Comparison of ENCODE assay signal across 8 cellular contexts in the genomic region with DNA sequence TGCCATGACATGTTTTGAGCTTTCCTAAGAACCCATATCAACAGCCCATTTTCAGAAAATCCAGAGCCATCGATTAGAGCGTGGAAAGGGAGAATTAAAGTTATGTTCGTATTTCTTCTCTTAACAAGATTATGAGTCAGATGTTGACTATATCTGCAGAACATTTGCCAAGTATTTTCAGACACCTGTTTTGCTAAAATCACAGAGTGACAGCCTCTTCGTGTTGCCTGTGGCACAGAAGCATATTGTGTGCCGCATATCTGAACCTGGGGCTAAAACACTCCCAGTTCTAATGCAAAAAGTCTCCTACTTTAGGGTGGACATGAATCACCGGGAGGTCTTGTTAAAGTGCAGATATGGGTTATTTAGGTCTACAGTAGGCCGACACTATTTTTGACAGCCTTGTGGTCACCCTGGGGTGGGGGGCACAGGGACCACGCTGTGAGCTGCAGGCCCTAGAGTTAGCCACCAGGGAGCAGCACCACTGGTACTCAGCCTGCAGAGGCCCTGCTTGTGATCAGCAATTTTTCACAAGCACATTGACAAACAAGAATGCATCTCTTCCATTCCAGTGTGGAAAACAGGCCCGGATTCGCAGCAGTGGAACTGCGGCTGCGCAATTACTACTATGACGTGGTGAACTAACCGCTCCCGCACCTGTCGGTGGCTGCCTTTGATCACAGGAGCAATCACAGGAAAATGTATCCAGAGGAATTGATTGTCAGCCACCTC.
DNase-seq lines count a peak whose midpoint lies in the region; ATAC-seq and TF ChIP-seq lines count a peak whose summit lies in the region.

No MANE protein-coding gene starts in this region.

- no peaks in the 10 kb centered on the region for H3K9me2 ChIP-seq in Karpas-422 (replicated peaks; ENCODE audit: insufficient read depth, low read length)

- peaks cover 38% of the 10 kb centered on the region; the same call in 1 of the 2 replicates for H4K20me1 ChIP-seq in Karpas-422 (ENCODE audit: insufficient read depth, low read depth, low read length)

- H3K9me3 Mint-ChIP-seq in activated CD8-positive, alpha-beta memory T cell treated with anti-CD3 and anti-CD28 coated beads, Interleukin-2, amount 10 ng/mL, durations not matched to agents 7 days and 5 days (ENCODE audit: low read depth) = no peaks in the 10 kb centered on the region
- no peaks in the 10 kb centered on the region for H3K9me3 Mint-ChIP-seq in stimulated activated memory B cell treated with anti-CD40 and anti-IgM and Interleukin-4, amounts not matched to agents 10 μg/mL and 1 μg/mL and 100 μg/mL, for 72 hours
- no peaks in the 10 kb centered on the region for H3K9me3 Mint-ChIP-seq in CD8-positive, alpha-beta memory T cell

- H3K4me3 ChIP-seq in esophagus squamous epithelium = no peak overlapping the region
- no peak overlapping the region for H3K4me3 ChIP-seq in Karpas-422 (ENCODE audit: low read length)
- no peak overlapping the region for H3K4me3 ChIP-seq in CD8-positive, alpha-beta memory T cell (ENCODE audit: low read length)

- H3K27ac ChIP-seq in esophagus squamous epithelium (no peak overlapping the region), Karpas-422 (ENCODE audit: low read length) (no peak overlapping the region)
- no peak overlapping the region for H3K27ac ChIP-seq in CD8-positive, alpha-beta memory T cell (ENCODE audit: low read depth, low read length)

- DNase-seq in activated CD8-positive, alpha-beta memory T cell treated with anti-CD3 and anti-CD28 coated beads, Interleukin-2, amount 10 ng/mL, durations not matched to agents 7 days and 5 days = peak; percentile 40
- DNase-seq in activated CD8-positive, alpha-beta memory T cell treated with anti-CD3 and anti-CD28 coated beads for 24 hours = no peak
- DNase-seq in NCI-H69 (lab: John Stamatoyannopoulos, UW) (peak; percentile 15), esophagus squamous epithelium (lab: John Stamatoyannopoulos, UW) (no peak), Karpas-422 (no peak)
- DNase-seq in CD8-positive, alpha-beta memory T cell = no peak

- intact Hi-C loops in esophagus squamous epithelium (cut with DNase I) = no loop called here

- no peak for ATAC-seq in activated CD8-positive, alpha-beta memory T cell treated with anti-CD3 and anti-CD28 coated beads, Interleukin-2, amount 10 ng/mL, durations not matched to agents 7 days and 5 days
- ATAC-seq in stimulated activated memory B cell treated with anti-CD40 and anti-IgM and Interleukin-4, amounts not matched to agents 10 μg/mL and 1 μg/mL and 100 μg/mL, for 72 hours = no peak
- ATAC-seq in HG02973 (IDR thresholded peaks at IDR 0.05; ENCODE audit: unreplicated experiment) = no peak

- no peaks in the 10 kb centered on the region for H3K4me1 Mint-ChIP-seq in activated CD8-positive, alpha-beta memory T cell treated with anti-CD3 and anti-CD28 coated beads, Interleukin-2, amount 10 ng/mL, durations not matched to agents 7 days and 5 days
- H3K4me1 Mint-ChIP-seq in stimulated activated memory B cell treated with anti-CD40 and anti-IgM and Interleukin-4, amounts not matched to agents 10 μg/mL and 1 μg/mL and 100 μg/mL, for 72 hours = peaks cover 6% of the 10 kb centered on the region
- no peaks in the 10 kb centered on the region for H3K4me1 Mint-ChIP-seq in CD8-positive, alpha-beta memory T cell

- H3K9ac ChIP-seq in Karpas-422 (ENCODE audit: low read length) = no peak overlapping the region

- no peaks in the 10 kb centered on the region for H3K4me1 ChIP-seq in esophagus squamous epithelium
- no peaks in the 10 kb centered on the region for H3K4me1 ChIP-seq in Karpas-422 (ENCODE audit: low read length)
- no peaks in the 10 kb centered on the region for H3K4me1 ChIP-seq in CD8-positive, alpha-beta memory T cell (ENCODE audit: insufficient read depth, low read length)

- peak in 5 of 6 experiments; percentile 18 to 57 (median 39) for TF ChIP-seq CTCF in esophagus squamous epithelium (IDR thresholded peaks at IDR 0.05)

- 79% methylated on average over 15 to 16 of the region's 16 CpGs for WGBS in esophagus squamous epithelium, 2 donors

- no peaks in the 10 kb centered on the region for H3K79me2 ChIP-seq in Karpas-422 (ENCODE audit: low read length)

- TF ChIP-seq POLR2A in esophagus squamous epithelium (IDR thresholded peaks at IDR 0.05) = no peak

- no peak overlapping the region for H3K27ac Mint-ChIP-seq in activated CD8-positive, alpha-beta memory T cell treated with anti-CD3 and anti-CD28 coated beads, Interleukin-2, amount 10 ng/mL, durations not matched to agents 7 days and 5 days
- peak overlapping the region; percentile 37 for H3K27ac Mint-ChIP-seq in stimulated activated memory B cell treated with anti-CD40 and anti-IgM and Interleukin-4, amounts not matched to agents 10 μg/mL and 1 μg/mL and 100 μg/mL, for 72 hours
- H3K27ac Mint-ChIP-seq in CD8-positive, alpha-beta memory T cell = no peak overlapping the region

- H3K36me3 ChIP-seq in esophagus squamous epithelium (peaks cover 0 to 90% (median 0%) of the 10 kb centered on the region in 3 donors), Karpas-422 (ENCODE audit: insufficient read depth, low read length) (peaks cover 75% of the 10 kb centered on the region)
- H3K36me3 ChIP-seq in CD8-positive, alpha-beta memory T cell (ENCODE audit: insufficient read depth, low read length) = no peaks in the 10 kb centered on the region

- no peak overlapping the region for H3K4me3 Mint-ChIP-seq in activated CD8-positive, alpha-beta memory T cell treated with anti-CD3 and anti-CD28 coated beads, Interleukin-2, amount 10 ng/mL, durations not matched to agents 7 days and 5 days
- H3K4me3 Mint-ChIP-seq in stimulated activated memory B cell treated with anti-CD40 and anti-IgM and Interleukin-4, amounts not matched to agents 10 μg/mL and 1 μg/mL and 100 μg/mL, for 72 hours = no peak overlapping the region
- no peak overlapping the region for H3K4me3 Mint-ChIP-seq in CD8-positive, alpha-beta memory T cell

- H2AFZ ChIP-seq in Karpas-422 (ENCODE audit: low read length) = no peak overlapping the region

- no peaks in the 10 kb centered on the region for H3K36me3 Mint-ChIP-seq in activated CD8-positive, alpha-beta memory T cell treated with anti-CD3 and anti-CD28 coated beads, Interleukin-2, amount 10 ng/mL, durations not matched to agents 7 days and 5 days
- H3K36me3 Mint-ChIP-seq in stimulated activated memory B cell treated with anti-CD40 and anti-IgM and Interleukin-4, amounts not matched to agents 10 μg/mL and 1 μg/mL and 100 μg/mL, for 72 hours = peaks cover 72% of the 10 kb centered on the region
- H3K36me3 Mint-ChIP-seq in CD8-positive, alpha-beta memory T cell = no peaks in the 10 kb centered on the region

- H3K27me3 ChIP-seq in esophagus squamous epithelium (no peaks in the 10 kb centered on the region), Karpas-422 (ENCODE audit: low read length) (no peaks in the 10 kb centered on the region)
- no peaks in the 10 kb centered on the region for H3K27me3 ChIP-seq in CD8-positive, alpha-beta memory T cell (ENCODE audit: insufficient read depth, low read length, poor library complexity, severe bottlenecking)

- H3K4me2 ChIP-seq in Karpas-422 (ENCODE audit: low read depth, low read length, poor library complexity, severe bottlenecking) = no peak overlapping the region

- CTCF ChIA-PET in activated CD8-positive, alpha-beta memory T cell treated with anti-CD3 and anti-CD28 coated beads, Interleukin-2, amount 10 ng/mL, durations not matched to agents 7 days and 5 days (lab: Charles Lee) = interaction anchor here (0.7 kb wide), 1 partner anchor 35 kb away, joined by 3 read pairs; no protein-coding TSS in a partner anchor
- CTCF ChIA-PET in CD8-positive, alpha-beta memory T cell (lab: Charles Lee) = no interaction called here

- H3K9me3 ChIP-seq in esophagus squamous epithelium (no peaks in the 10 kb centered on the region), Karpas-422 (ENCODE audit: low read length) (no peaks in the 10 kb centered on the region)
- H3K9me3 ChIP-seq in CD8-positive, alpha-beta memory T cell (ENCODE audit: low read length) = no peaks in the 10 kb centered on the region

- H3K27me3 Mint-ChIP-seq in activated CD8-positive, alpha-beta memory T cell treated with anti-CD3 and anti-CD28 coated beads, Interleukin-2, amount 10 ng/mL, durations not matched to agents 7 days and 5 days = peaks cover 18% of the 10 kb centered on the region
- H3K27me3 Mint-ChIP-seq in stimulated activated memory B cell treated with anti-CD40 and anti-IgM and Interleukin-4, amounts not matched to agents 10 μg/mL and 1 μg/mL and 100 μg/mL, for 72 hours = no peaks in the 10 kb centered on the region
- peaks cover 5 to 18% of the 10 kb centered on the region in 2 donors for H3K27me3 Mint-ChIP-seq in CD8-positive, alpha-beta memory T cell

- POLR2A ChIA-PET in CD8-positive, alpha-beta memory T cell (lab: Charles Lee) = no interaction called here

Comparison
In these comparisons a context has a peak if more than half of its experiments do, and no peak if none do; other contexts are left out.
1. DNase-seq: peak in activated CD8-positive, alpha-beta memory T cell treated with anti-CD3 and anti-CD28 coated beads, Interleukin-2, amount 10 ng/mL, durations not matched to agents 7 days and 5 days (single experiment) and NCI-H69 (single experiment); none in activated CD8-positive, alpha-beta memory T cell treated with anti-CD3 and anti-CD28 coated beads for 24 hours (single experiment), esophagus squamous epithelium (single experiment), Karpas-422 (single experiment) and CD8-positive, alpha-beta memory T cell (0 of 5).